Comparison of ENCODE assay signal across 8 cellular contexts in the genomic region with DNA sequence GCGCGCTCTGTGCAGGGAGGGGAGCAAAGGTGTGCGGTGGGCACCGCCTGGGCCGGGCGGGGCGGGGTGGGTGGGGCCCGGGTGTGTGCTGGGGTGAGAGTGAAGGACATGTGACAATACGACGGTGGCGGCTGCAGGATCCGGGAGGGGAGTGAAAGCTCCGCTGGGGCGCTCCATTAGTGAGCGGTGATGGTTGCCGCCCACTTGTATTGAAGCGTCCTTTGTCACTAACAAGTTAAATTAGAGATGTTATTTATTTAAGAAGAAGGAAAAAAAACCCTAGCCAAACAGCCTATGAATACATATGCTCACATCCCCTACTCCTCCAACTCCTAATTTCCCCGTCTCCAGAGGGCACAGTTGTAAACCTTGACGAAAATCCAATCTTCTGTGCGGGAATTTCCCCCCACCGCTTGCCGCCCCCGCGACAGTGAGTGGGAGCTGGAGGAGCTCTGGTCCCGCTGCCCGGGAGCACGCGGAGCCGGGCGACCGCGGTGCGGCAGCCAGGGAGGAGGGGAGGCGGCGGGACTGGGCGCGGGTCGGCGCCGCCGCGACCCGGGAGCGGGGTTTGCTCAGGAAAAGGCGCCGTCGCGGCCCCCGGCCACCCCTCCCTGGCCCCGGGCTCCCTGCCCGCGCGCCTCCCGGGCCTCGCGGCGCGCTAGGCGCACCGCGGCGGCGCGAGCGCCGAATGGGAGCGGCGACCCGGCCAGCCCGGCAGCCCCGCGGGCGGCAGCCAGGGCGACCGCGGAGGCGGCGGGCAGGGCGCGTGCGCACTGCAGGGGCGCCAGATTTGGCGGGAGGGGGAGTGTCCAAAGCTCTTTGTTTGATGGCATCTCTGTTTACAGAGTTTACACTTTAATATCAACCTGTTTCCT. TPM values are rescaled to one million over a fixed set of nuclear protein-coding genes. Genes with fewer than 3 reads are reported as not detected.
A peak's percentile ranks its signal among the peaks of the same experiment; 100 is the strongest.
DNase-seq lines count a peak whose midpoint lies in the region; ATAC-seq and TF ChIP-seq lines count a peak whose summit lies in the region.

Gene MYB (plus strand): TSS at position 851 of the 875 bp plus-strand sequence. CDS start 206 bp downstream, outside the sequence.

- no peaks in the 10 kb centered on the region for H3K79me2 ChIP-seq in mesendoderm (ENCODE audit: control insufficient read depth, insufficient read depth, low read length)

- H3K9me3 Mint-ChIP-seq in CD8-positive, alpha-beta memory T cell = no peaks in the 10 kb centered on the region

- no peak within 1 kb of the TSS for H4K5ac ChIP-seq in mesendoderm (ENCODE audit: low read length)

- H3K4me2 ChIP-seq in mesendoderm (ENCODE audit: low read length) = peak within 1 kb of the TSS; percentile 97

- no peak for TF ChIP-seq CTCF in HL-60 (IDR thresholded peaks at IDR 0.05; ENCODE audit: insufficient read depth, low read length)

- H3K4me1 Mint-ChIP-seq in CD8-positive, alpha-beta memory T cell = peaks cover 21 to 26% (median 23%) of the 10 kb centered on the region in 3 donors

- CTCF ChIA-PET in CD8-positive, alpha-beta memory T cell (lab: Charles Lee) = interaction anchor here (0.8 to 1.9 kb wide), 5 partner anchors 12 to 93 kb away, joined by 3 to 5 read pairs (median 4); no protein-coding TSS in a partner anchor

- WGBS in ectodermal cell, 2 experiments = 0% methylated on average over 80 to 83 of the region's 83 CpGs
- no CpG with 5 or more reads among the region's 83 CpGs for WGBS in mesendoderm (ENCODE audit: extremely low coverage, insufficient coverage, low lambda C conversion rate)

- H3K23ac ChIP-seq in mesendoderm (ENCODE audit: low read length) = peak within 1 kb of the TSS; percentile 24

- H3K9ac ChIP-seq in mesendoderm (ENCODE audit: low read length) = peak within 1 kb of the TSS; percentile 85

- H3K4me3 Mint-ChIP-seq in CD8-positive, alpha-beta memory T cell = peak within 1 kb of the TSS; percentile 89 to 100 (median 92)

- peak within 1 kb of the TSS; percentile 94 for H3K18ac ChIP-seq in mesendoderm (ENCODE audit: low read length)

- H3K27me3 Mint-ChIP-seq in CD8-positive, alpha-beta memory T cell = no peaks in the 10 kb centered on the region

- H3K79me1 ChIP-seq in mesendoderm (ENCODE audit: low read length) = no peaks in the 10 kb centered on the region

- H3K4ac ChIP-seq in mesendoderm (ENCODE audit: low read depth, low read length) = peak within 1 kb of the TSS; percentile 74

- H4K8ac ChIP-seq in mesendoderm (ENCODE audit: low read depth, low read length) = no peak within 1 kb of the TSS

- no peaks in the 10 kb centered on the region for H3K36me3 ChIP-seq in CD8-positive, alpha-beta memory T cell (ENCODE audit: insufficient read depth, low read length)
- no peaks in the 10 kb centered on the region for H3K36me3 ChIP-seq in ectodermal cell (ENCODE audit: control insufficient read depth, insufficient read depth, low read length)
- H3K36me3 ChIP-seq in mesendoderm (ENCODE audit: control insufficient read depth, insufficient read depth, low read length) = no peaks in the 10 kb centered on the region

- H3K27me3 ChIP-seq in CD8-positive, alpha-beta memory T cell (ENCODE audit: insufficient read depth, low read length, poor library complexity, severe bottlenecking) = no peaks in the 10 kb centered on the region
- H3K27me3 ChIP-seq in HL-60 (ENCODE audit: insufficient read depth, poor library complexity, severe bottlenecking) (no peaks in the 10 kb centered on the region), ectodermal cell (ENCODE audit: control insufficient read depth, insufficient read depth, low read length, poor library complexity, severe bottlenecking) (peaks cover 47% of the 10 kb centered on the region), mesendoderm (ENCODE audit: insufficient read depth, low read length, poor library complexity) (peaks cover 18% of the 10 kb centered on the region)

- POLR2A ChIA-PET in CD8-positive, alpha-beta memory T cell (lab: Charles Lee) = interaction anchor here (1.0 to 1.3 kb wide), 2 partner anchors 93 to 126 kb away, joined by 4 to 7 read pairs; partner anchors contain the start of gene HBS1L

- no peak within 1 kb of the TSS for H2BK15ac ChIP-seq in mesendoderm (replicated peaks; ENCODE audit: low read depth)

- peak; percentile 30 for ATAC-seq in GM19463 (IDR thresholded peaks at IDR 0.05; ENCODE audit: unreplicated experiment)

- peak within 1 kb of the TSS; percentile 58 to 91 (median 82) for H3K27ac Mint-ChIP-seq in CD8-positive, alpha-beta memory T cell

- no peaks in the 10 kb centered on the region for H3K9me3 ChIP-seq in CD8-positive, alpha-beta memory T cell (ENCODE audit: low read length)
- no peaks in the 10 kb centered on the region for H3K9me3 ChIP-seq in ectodermal cell (ENCODE audit: control insufficient read depth, low read length)

- H2BK5ac ChIP-seq in mesendoderm (ENCODE audit: low read length) = no peak within 1 kb of the TSS

- peaks cover 14% of the 10 kb centered on the region for H3K4me1 ChIP-seq in CD8-positive, alpha-beta memory T cell (ENCODE audit: insufficient read depth, low read length)
- no peaks in the 10 kb centered on the region for H3K4me1 ChIP-seq in ectodermal cell (ENCODE audit: control insufficient read depth, insufficient read depth, low read length)
- H3K4me1 ChIP-seq in mesendoderm (ENCODE audit: control insufficient read depth, low read depth, low read length) = no peaks in the 10 kb centered on the region

- no peak within 1 kb of the TSS for H2BK120ac ChIP-seq in mesendoderm (ENCODE audit: low read depth, low read length)

- no peak within 1 kb of the TSS for H2AK5ac ChIP-seq in mesendoderm (ENCODE audit: low read length)

- peaks cover 0 to 10% (median 0%) of the 10 kb centered on the region in 3 donors for H3K36me3 Mint-ChIP-seq in CD8-positive, alpha-beta memory T cell

- peak within 1 kb of the TSS; percentile 73 for H3K4me3 ChIP-seq in CD8-positive, alpha-beta memory T cell (ENCODE audit: low read length)
- H3K4me3 ChIP-seq in HL-60 (replicated peaks; ENCODE audit: insufficient read depth, low read length) (peak within 1 kb of the TSS; percentile 84), ectodermal cell (ENCODE audit: insufficient read depth, low read depth, low read length) (peak within 1 kb of the TSS; percentile 55), mesendoderm (ENCODE audit: low read length) (peak within 1 kb of the TSS; percentile 59)

- H3K56ac ChIP-seq in mesendoderm (ENCODE audit: low read length) = peak within 1 kb of the TSS; percentile 86

- DNase-seq in CD8-positive, alpha-beta memory T cell = peak; percentile 43 to 75 (median 67)
- DNase-seq in HL-60 (ENCODE audit: low read depth in 1 of 2, low spot score in 1 of 2) (peak in 1 of 2 experiments; percentile 86), NCI-H774 (lab: John Stamatoyannopoulos, UW) (peak; percentile 84), mesendoderm (peak; percentile 78)
- DNase-seq in activated CD4-positive, alpha-beta T cell treated with anti-CD3 and anti-CD28 coated beads, Interleukin-2, amount 50 U/mL, for 1 hour = peak; percentile 65
- peak; percentile 36 for DNase-seq in stimulated activated CD8-positive, alpha-beta memory T cell treated with anti-CD3 and anti-CD28 coated beads, Interleukin-7, amount 100 ng/mL, for 24 hours (ENCODE audit: low read depth)

- H3K27ac ChIP-seq in CD8-positive, alpha-beta memory T cell (ENCODE audit: low read depth, low read length) = peak within 1 kb of the TSS; percentile 73
- H3K27ac ChIP-seq in HL-60 (replicated peaks) (peak within 1 kb of the TSS; percentile 98), ectodermal cell (ENCODE audit: insufficient read depth, low read depth, low read length, poor library complexity, severe bottlenecking) (no peak within 1 kb of the TSS), mesendoderm (ENCODE audit: low read depth, low read length) (no peak within 1 kb of the TSS)

RNA-seq across cellular contexts. Expression of gene MYB, which starts in this region (rescaled TPM):
- 10 to 100 TPM; 42.3 to 44.2 TPM for total RNA-seq in CD8-positive, alpha-beta memory T cell
- 1.3 TPM for polyA plus RNA-seq in CD8-positive, alpha-beta memory T cell
- polyA plus RNA-seq in ectodermal cell (2013, experiment 1 of 4) = 4.3 TPM
- polyA plus RNA-seq in ectodermal cell (2013, experiment 2 of 4) = 3.5 TPM
- polyA plus RNA-seq in ectodermal cell (2013, experiment 3 of 4) = 4.2 TPM
- 3.3 TPM for polyA plus RNA-seq in ectodermal cell (2013, experiment 4 of 4)
- polyA plus RNA-seq in mesendoderm (2013, experiment 1 of 2) = 0.80 TPM
- 0.66 TPM for polyA plus RNA-seq in mesendoderm (2013, experiment 2 of 2)

Comparison
In these comparisons a context has a peak if more than half of its experiments do, and no peak if none do; other contexts are left out.
1. H3K27ac ChIP-seq: peak in CD8-positive, alpha-beta memory T cell (single experiment) and HL-60 (single experiment); none in ectodermal cell (single experiment) and mesendoderm (single experiment).
2. Peak in every context shown above with its lines, with median percentiles within 50 percentile points of each other: H3K4me3 ChIP-seq.